ENCODE assay signal across 18 cellular contexts in genomic region chr7:92330835-92331438, GRCh38.
DNase-seq lines count a peak whose midpoint lies in the region; ATAC-seq and TF ChIP-seq lines count a peak whose summit lies in the region.
"Had no signal": no experiment of that assay in that cellular context is flagged by ENCODE, and none has a peak within 500 bp of the region (broad histone marks: within the 10 kb centered on the region; RNA-seq: fewer than 3 reads in every experiment).

No MANE protein-coding gene starts in this region.

- no peak for TF ChIP-seq CTCF in hepatocyte (IDR thresholded peaks at IDR 0.05; ENCODE audit: poor library complexity)
- no peak for TF ChIP-seq CTCF in liver (IDR thresholded peaks at IDR 0.05; ENCODE audit: low read depth, low read length, missing input control)

- H3K27ac ChIP-seq in hepatocyte: no peak overlapping the region
- no peak overlapping the region for H3K27ac ChIP-seq in liver (ENCODE audit: low read depth in 1 of 2, low read length in 2 of 2)
- H3K27ac ChIP-seq: BLaER1 treated with 17β-estradiol and CSF1 and Interleukin-3, amounts not matched to agents 10 nM and 100 nM; GM23248 had no signal

- H3K9ac ChIP-seq in liver (ENCODE audit: low read depth in 1 of 2, low read length in 2 of 2): no peak overlapping the region
- H3K9ac ChIP-seq: BLaER1 treated with 17β-estradiol and CSF1 and Interleukin-3, amounts not matched to agents 10 nM and 100 nM; GM23248 had no signal

- in situ Hi-C loops in Caki2 (cut with HindIII; ENCODE audit: low pct_unique_long_range_greater_than_20kb, low sequenced_read_pairs): no loop called here

- no peak for ATAC-seq in stimulated activated naive CD8-positive, alpha-beta T cell treated with anti-CD3 and anti-CD28 coated beads, Interleukin-15, Interleukin-2, amounts not matched to agents 100 U/mL and 50 U/mL, for 24 hours
- ATAC-seq: CD8-positive, alpha-beta T cell; GM12878 had no signal

- H3K36me3 ChIP-seq in hepatocyte (replicated peaks; ENCODE audit: insufficient read depth, low read depth) (no peaks in the 10 kb centered on the region), liver (ENCODE audit: control insufficient read depth in 4 of 4, insufficient read depth in 3 of 4, low read depth in 1 of 4, low read length in 3 of 4) (no peaks in the 10 kb centered on the region)

- peaks cover 4% of the 10 kb centered on the region for H3K9me3 ChIP-seq in hepatocyte (ENCODE audit: low read depth)
- H3K9me3 ChIP-seq in liver (ENCODE audit: control insufficient read depth in 4 of 4, low read length in 3 of 4): no peaks in the 10 kb centered on the region

- H3K4me2 ChIP-seq in hepatocyte: no peak overlapping the region
- H3K4me2 ChIP-seq: BLaER1 treated with 17β-estradiol and CSF1 and Interleukin-3, amounts not matched to agents 10 nM and 100 nM had no signal

- H3K4me3 ChIP-seq in hepatocyte (no peak overlapping the region), liver (ENCODE audit: low read depth in 1 of 3, low read length in 3 of 3) (no peak overlapping the region)
- H3K4me3 ChIP-seq: BLaER1 treated with 17β-estradiol and CSF1 and Interleukin-3, amounts not matched to agents 10 nM and 100 nM; GM12878; GM23248 had no signal

- WGBS in hepatocyte (ENCODE audit: low lambda C conversion rate, missing lambda C conversion rate): 95% methylated on average over 4 of the region's 4 CpGs
- WGBS in liver: 53% methylated on average over 4 of the region's 4 CpGs

- peak; percentile 4 for DNase-seq in Caki2 (ENCODE audit: low read depth)
- DNase-seq in hepatocyte (ENCODE audit: low spot score): peak; percentile 5
- DNase-seq in renal cortical epithelial cell (ENCODE audit: low read depth): peak; percentile 21
- no peak for DNase-seq in hippocampal formation (lab: John Stamatoyannopoulos, UW)
- no peak for DNase-seq in T-helper 2 cell
- DNase-seq in GM19238 (ENCODE audit: insufficient read length, low spot score): no peak
- DNase-seq in stimulated activated naive CD8-positive, alpha-beta T cell treated with anti-CD3 and anti-CD28 coated beads, Interleukin-15, Interleukin-2, amounts not matched to agents 100 U/mL and 50 U/mL, for 24 hours: no peak
- DNase-seq: 8988T; CD8-positive, alpha-beta T cell; DMS 273 treated with DMSO at 0.1 percent for 48 hours; DMS53; DND-41; EL; GM23248; HCEC 1CT had no signal

- H3K9me2 ChIP-seq in hepatocyte (replicated peaks; ENCODE audit: insufficient read depth): no peaks in the 10 kb centered on the region

- peak in 1 of 2 donors; percentile 9 for TF ChIP-seq RAD21 in liver (IDR thresholded peaks at IDR 0.05)

- H3K4me1 ChIP-seq in hepatocyte (ENCODE audit: insufficient read depth) (no peaks in the 10 kb centered on the region), liver (ENCODE audit: control insufficient read depth in 4 of 4, insufficient read depth in 4 of 4, low read length in 3 of 4) (peaks cover 0 to 2% (median 0%) of the 10 kb centered on the region in 4 donors)

- H4K20me1 ChIP-seq in hepatocyte (ENCODE audit: insufficient read depth, poor library complexity, severe bottlenecking): no peaks in the 10 kb centered on the region
- H4K20me1 ChIP-seq: BLaER1 treated with 17β-estradiol and CSF1 and Interleukin-3, amounts not matched to agents 10 nM and 100 nM had no signal

- no peak overlapping the region for H2AFZ ChIP-seq in hepatocyte
- H2AFZ ChIP-seq: GM23248 had no signal

- no peaks in the 10 kb centered on the region for H3K79me2 ChIP-seq in hepatocyte

- H3K27me3 ChIP-seq in hepatocyte: no peaks in the 10 kb centered on the region
- H3K27me3 ChIP-seq in liver (ENCODE audit: control insufficient read depth in 4 of 4, insufficient read depth in 4 of 4, low read length in 3 of 4): no peaks in the 10 kb centered on the region
- H3K27me3 ChIP-seq: BLaER1 treated with 17β-estradiol and CSF1 and Interleukin-3, amounts not matched to agents 10 nM and 100 nM had no signal

TF ChIP-seq in liver, 16 proteins besides CTCF, POLR2A, EP300 and RAD21:
- TF ChIP-seq EGR1 (IDR thresholded peaks at IDR 0.05; ENCODE audit: low read depth in 2 of 2) (no peak), SP1 (IDR thresholded peaks at IDR 0.05) (peak; percentile 33), ATF3 (IDR thresholded peaks at IDR 0.05) (no peak), HNF4A (conservative IDR thresholded peaks at IDR 0.05) (peak; percentile 82 to 86), RXRA (IDR thresholded peaks at IDR 0.05) (peak; percentile 10 to 29), GABPA (IDR thresholded peaks at IDR 0.05 in 1 of 2, conservative IDR thresholded peaks at IDR 0.05 in 1 of 2) (no peak), HNF4G (IDR thresholded peaks at IDR 0.05) (peak; percentile 76), FOXA2 (IDR thresholded peaks at IDR 0.05) (peak; percentile 17)

Comparison
In these comparisons a context has a peak if more than half of its experiments do, and no peak if none do; other contexts are left out.
1. DNase-seq: peak in Caki2 (single experiment), hepatocyte (single experiment) and renal cortical epithelial cell (single experiment); none in hippocampal formation (0 of 2), T-helper 2 cell (0 of 5), GM19238 (single experiment) and stimulated activated naive CD8-positive, alpha-beta T cell treated with anti-CD3 and anti-CD28 coated beads, Interleukin-15, Interleukin-2, amounts not matched to agents 100 U/mL and 50 U/mL, for 24 hours (single experiment).